Comparison of ENCODE assay signal across 23 cellular contexts in the genomic region with DNA sequence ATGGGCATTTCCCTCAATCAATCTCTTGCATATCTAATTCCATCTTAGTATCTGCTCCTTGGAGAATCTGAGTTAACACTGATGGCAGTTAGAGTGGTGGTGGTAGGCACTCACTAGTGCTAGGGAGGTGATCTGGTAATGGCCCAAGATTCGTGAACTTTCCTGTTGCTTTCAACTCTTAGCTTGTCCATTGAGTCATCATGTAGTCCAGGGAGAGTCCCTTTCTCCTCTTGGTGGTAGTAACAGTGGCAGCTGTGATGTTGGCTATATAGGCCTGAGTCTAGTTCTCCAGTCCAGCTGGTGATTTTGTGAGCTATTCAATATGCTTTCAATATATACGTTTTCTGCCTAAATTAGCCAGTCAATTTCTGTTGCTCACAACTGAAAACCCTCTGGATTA. TPM values are rescaled to one million over a fixed set of nuclear protein-coding genes. Genes with fewer than 3 reads are reported as not detected.
A peak's percentile ranks its signal among the peaks of the same experiment; 100 is the strongest.
DNase-seq lines count a peak whose midpoint lies in the region; ATAC-seq, FAIRE-seq and TF ChIP-seq lines count a peak whose summit lies in the region.
"Had no signal": no experiment of that assay in that cellular context is flagged by ENCODE, and none has a peak within 500 bp of the region (broad histone marks: within the 10 kb centered on the region; RNA-seq: fewer than 3 reads in every experiment).

No MANE protein-coding gene starts in this region.

- no peaks in the 10 kb centered on the region for H3K9me3 Mint-ChIP-seq in activated T-helper 17 cell treated with anti-CD3 and anti-CD28 coated beads, Interleukin-2, amount 50 U/mL, for 72 hours
- H3K9me3 Mint-ChIP-seq in HFFc6, result peaks cover 7% of the 10 kb centered on the region; the same call in 1 of the 2 replicates

- H3K4me3 Mint-ChIP-seq in activated T-helper 17 cell treated with anti-CD3 and anti-CD28 coated beads, Interleukin-2, amount 50 U/mL, for 72 hours, result no peak overlapping the region
- no peak overlapping the region for H3K4me3 Mint-ChIP-seq in HFFc6
- H3K4me3 Mint-ChIP-seq: CD4-positive, alpha-beta memory T cell had no signal

- peak; percentile 50 for ATAC-seq in activated T-helper 17 cell treated with anti-CD3 and anti-CD28 coated beads, Interleukin-2, amount 50 U/mL, for 72 hours (replicated peaks)
- peak; percentile 28 for ATAC-seq in stimulated activated naive CD8-positive, alpha-beta T cell treated with anti-CD3 and anti-CD28 coated beads, Interleukin-15, Interleukin-2, amounts not matched to agents 100 U/mL and 50 U/mL, for 24 hours
- no peak for ATAC-seq in SK-N-SH treated with all-trans-retinoic acid at 6 μM for 48 hours

- no peak overlapping the region for H3K27ac Mint-ChIP-seq in activated T-helper 17 cell treated with anti-CD3 and anti-CD28 coated beads, Interleukin-2, amount 50 U/mL, for 72 hours
- H3K27ac Mint-ChIP-seq in HFFc6, result no peak overlapping the region
- H3K27ac Mint-ChIP-seq: CD4-positive, alpha-beta memory T cell had no signal

- no peak for TF ChIP-seq POLR2A in GM12892 (IDR thresholded peaks at IDR 0.05; ENCODE audit: low read depth, low read length)

- FAIRE-seq in GM12892 (lab: Jason Lieb, UNC), result peak; percentile 36
- FAIRE-seq: GM12891 had no signal

- peaks cover 5% of the 10 kb centered on the region for H3K4me1 Mint-ChIP-seq in activated T-helper 17 cell treated with anti-CD3 and anti-CD28 coated beads, Interleukin-2, amount 50 U/mL, for 72 hours
- H3K4me1 Mint-ChIP-seq in HFFc6 (ENCODE audit: low read depth), result no peaks in the 10 kb centered on the region

- no peak for DNase-seq in GM12892 (ENCODE audit: insufficient read length)
- DNase-seq in stimulated activated naive CD8-positive, alpha-beta T cell treated with anti-CD3 and anti-CD28 coated beads, Interleukin-15, Interleukin-2, amounts not matched to agents 100 U/mL and 50 U/mL, for 24 hours, result no peak
- no peak for DNase-seq in HFFc6
- DNase-seq in RKO (ENCODE audit: low spot score), result no peak
- DNase-seq: 8988T; C1 segment of cervical spinal cord; Calu3; CD4-positive, alpha-beta memory T cell; COR-L47; DMS53; DMS79 treated with DMSO at 0.1 percent for 48 hours; GF-D8; GM23248; H7; HCEC 1CT had no signal

- no peaks in the 10 kb centered on the region for H3K27me3 Mint-ChIP-seq in activated T-helper 17 cell treated with anti-CD3 and anti-CD28 coated beads, Interleukin-2, amount 50 U/mL, for 72 hours
- H3K27me3 Mint-ChIP-seq in HFFc6 (ENCODE audit: insufficient read depth), result peaks cover 4% of the 10 kb centered on the region

- H3K36me3 Mint-ChIP-seq in activated T-helper 17 cell treated with anti-CD3 and anti-CD28 coated beads, Interleukin-2, amount 50 U/mL, for 72 hours (ENCODE audit: low read depth), result no peaks in the 10 kb centered on the region
- H3K36me3 Mint-ChIP-seq in HFFc6 (ENCODE audit: low read depth), result peaks cover 8% of the 10 kb centered on the region
- H3K36me3 Mint-ChIP-seq: CD4-positive, alpha-beta memory T cell had no signal

- TF ChIP-seq CTCF in HFFc6 (IDR thresholded peaks at IDR 0.05), result no peak

TF ChIP-seq in SK-N-SH treated with all-trans-retinoic acid at 6 μM for 48 hours, 23 proteins besides CTCF, POLR2A, EP300 and RAD21:
- TF ChIP-seq RARB (CRISPR knock-in tag; IDR thresholded peaks at IDR 0.05) (no peak), ISL1 (CRISPR knock-in tag; IDR thresholded peaks at IDR 0.05) (no peak), OSR1 (CRISPR knock-in tag; IDR thresholded peaks at IDR 0.05) (no peak), CSRNP3 (CRISPR knock-in tag; IDR thresholded peaks at IDR 0.05) (no peak), CSDC2 (CRISPR knock-in tag; IDR thresholded peaks at IDR 0.05) (no peak), ZFP30 (CRISPR knock-in tag; IDR thresholded peaks at IDR 0.05) (no peak), TOX (CRISPR knock-in tag; IDR thresholded peaks at IDR 0.05; ENCODE audit: borderline replicate concordance) (no peak), GLIS3 (CRISPR knock-in tag; IDR thresholded peaks at IDR 0.05) (no peak), ESRRG (CRISPR knock-in tag; IDR thresholded peaks at IDR 0.05) (no peak), SNAI2 (CRISPR knock-in tag; IDR thresholded peaks at IDR 0.05) (no peak), ARNTL (CRISPR knock-in tag; IDR thresholded peaks at IDR 0.05; ENCODE audit: borderline replicate concordance, low read depth) (no peak)

RNA-seq across cellular contexts. Expression of gene XKRX, which starts 7.0 kb away (rescaled TPM):
- 0.38 TPM for polyA plus RNA-seq in GM12892 (2012; ENCODE audit: missing spikeins)
- under 1 TPM; 0.13 to 0.34 TPM for total RNA-seq in activated T-helper 17 cell treated with anti-CD3 and anti-CD28 coated beads, Interleukin-2, amount 50 U/mL, for 72 hours
- not detected for total RNA-seq in HFFc6 (2021; fragmentation: NEBNext Ultra II Directional; extraction: Animal tissue kit (Norgen Biotek cat#: 25700))
- total RNA-seq: A673, Daoy, G401, GM23248 had no signal
- polyA plus RNA-seq: BJ; CD4-positive, alpha-beta memory T cell; GM23248 had no signal

RNA-seq across cellular contexts. Expression of gene ARL13A, which starts 33.7 kb away (rescaled TPM):
- polyA plus RNA-seq in GM12892 (2012; ENCODE audit: missing spikeins), result not detected
- not detected for total RNA-seq in activated T-helper 17 cell treated with anti-CD3 and anti-CD28 coated beads, Interleukin-2, amount 50 U/mL, for 72 hours
- not detected for total RNA-seq in HFFc6 (2021; fragmentation: NEBNext Ultra II Directional; extraction: Animal tissue kit (Norgen Biotek cat#: 25700))
- total RNA-seq: A673; Calu3; CD4-positive, alpha-beta memory T cell; Daoy; G401; GM23248; H1; H7 had no signal
- polyA plus RNA-seq: BJ; CD4-positive, alpha-beta memory T cell; GM23248; H1 had no signal
